Comparison of ENCODE assay signal across 22 cellular contexts in genomic region chr6:26220353-26220970, GRCh38.
DNase-seq lines count a peak whose midpoint lies in the region; ATAC-seq and FAIRE-seq lines count a peak whose summit lies in the region.
"Had no signal": no experiment of that assay in that cellular context is flagged by ENCODE, and none has a peak within 500 bp of the region (broad histone marks: within the 10 kb centered on the region; RNA-seq: fewer than 3 reads in every experiment).

No MANE protein-coding gene starts in this region.

- CTCF ChIA-PET in T-cell (lab: Charles Lee): interaction anchor here in 1 of 2 donors (0.5 kb wide), 1 partner anchor 152 kb away, joined by 3 read pairs; no protein-coding TSS in a partner anchor

- H3K9me3 ChIP-seq in CD4-positive, CD25-positive, alpha-beta regulatory T cell (ENCODE audit: control insufficient read depth in 2 of 2, low read length in 2 of 2): peaks cover 0 to 7% of the 10 kb centered on the region in 2 experiments
- H3K9me3 ChIP-seq in iPS-20b (ENCODE audit: insufficient read depth, low read depth, low read length): no peaks in the 10 kb centered on the region

- peaks cover 34% of the 10 kb centered on the region for H3K4me1 ChIP-seq in CD4-positive, CD25-positive, alpha-beta regulatory T cell (ENCODE audit: control insufficient read depth, insufficient read depth, low read length, poor library complexity, severe bottlenecking)
- H3K4me1 ChIP-seq in iPS-20b (ENCODE audit: insufficient read depth, low read length): peaks cover 18% of the 10 kb centered on the region; the same call in 1 of the 2 replicates

- H3K27me3 ChIP-seq in CD4-positive, CD25-positive, alpha-beta regulatory T cell (ENCODE audit: control insufficient read depth, insufficient read depth, low read length): no peaks in the 10 kb centered on the region
- no peaks in the 10 kb centered on the region for H3K27me3 ChIP-seq in iPS-20b (ENCODE audit: insufficient read depth, low read length)
- H3K27me3 ChIP-seq: BE2C, cardiac muscle cell had no signal

- in situ Hi-C loops in G401 (cut with HindIII; ENCODE audit: low sequenced_read_pairs): no loop called here

- intact Hi-C loops in head of caudate nucleus (cut with DNase I): loop anchor here (10.0 kb wide), 1 partner anchor 54 kb away; a partner anchor contains a TSS
- intact Hi-C loops in posterior cingulate gyrus (cut with DNase I): no loop called here

- no peaks in the 10 kb centered on the region for H3K27me3 Mint-ChIP-seq in CD4-positive, CD25-positive, alpha-beta regulatory T cell
- H3K27me3 Mint-ChIP-seq in T-cell: no peaks in the 10 kb centered on the region
- H3K27me3 Mint-ChIP-seq: stimulated activated naive B cell treated with anti-CD40 and anti-IgM and Interleukin-4, amounts not matched to agents 10 μg/mL and 1 μg/mL and 100 μg/mL, for 72 hours had no signal

- H3K36me3 ChIP-seq in CD4-positive, CD25-positive, alpha-beta regulatory T cell (ENCODE audit: control insufficient read depth, insufficient read depth, low read length): no peaks in the 10 kb centered on the region
- no peaks in the 10 kb centered on the region for H3K36me3 ChIP-seq in iPS-20b (ENCODE audit: insufficient read depth, low read depth, low read length)
- H3K36me3 ChIP-seq: cardiac muscle cell, WERI-Rb-1 had no signal

- peak overlapping the region in 2 of 3 donors; percentile 8 to 60 for H3K27ac Mint-ChIP-seq in CD4-positive, CD25-positive, alpha-beta regulatory T cell
- peak overlapping the region; percentile 63 to 66 for H3K27ac Mint-ChIP-seq in T-cell

- DNase-seq in CD4-positive, CD25-positive, alpha-beta regulatory T cell: no peak
- DNase-seq in T-cell (no peak), foreskin melanocyte (no peak), head of caudate nucleus (no peak), G401 (ENCODE audit: low spot score) (no peak), posterior cingulate gyrus (no peak)
- DNase-seq: BE2C; dorsolateral prefrontal cortex; NCI-H1092; NCI-H2081 treated with DMSO at 0.1 percent for 48 hours; NCI-H510A; right cardiac atrium; stimulated activated CD4-positive, alpha-beta T cell treated with anti-CD3 and anti-CD28 coated beads, Interleukin-15, amount 100 ng/mL, for 24 hours; stimulated activated naive B cell treated with anti-CD40 and anti-IgM and Interleukin-4, amounts not matched to agents 10 μg/mL and 1 μg/mL and 100 μg/mL, for 72 hours; tibial artery; WERI-Rb-1 had no signal

- peak; percentile 33 for FAIRE-seq in G401.6 (lab: Jason Lieb, UNC)

- peak overlapping the region; percentile 98; the same call in 1 of the 2 replicates for H3K9ac ChIP-seq in iPS-20b (ENCODE audit: low read depth, low read length)

- H3K4me1 Mint-ChIP-seq in CD4-positive, CD25-positive, alpha-beta regulatory T cell: peaks cover 0 to 15% (median 6%) of the 10 kb centered on the region in 4 donors
- H3K4me1 Mint-ChIP-seq in T-cell: peaks cover 0 to 6% (median 3%) of the 10 kb centered on the region in 3 donors

- H3K9me3 Mint-ChIP-seq in CD4-positive, CD25-positive, alpha-beta regulatory T cell: no peaks in the 10 kb centered on the region
- H3K9me3 Mint-ChIP-seq in T-cell: no peaks in the 10 kb centered on the region

- H3K4me3 ChIP-seq in CD4-positive, CD25-positive, alpha-beta regulatory T cell (ENCODE audit: low read depth, low read length): no peak overlapping the region
- no peak overlapping the region for H3K4me3 ChIP-seq in iPS-20b (ENCODE audit: low read length)
- H3K4me3 ChIP-seq: cardiac muscle cell, dorsolateral prefrontal cortex, gastroesophageal sphincter, tibial artery had no signal

- peak overlapping the region in 2 of 4 donors; percentile 22 to 70 for H3K4me3 Mint-ChIP-seq in CD4-positive, CD25-positive, alpha-beta regulatory T cell
- no peak overlapping the region for H3K4me3 Mint-ChIP-seq in T-cell
- H3K4me3 Mint-ChIP-seq: stimulated activated naive B cell treated with anti-CD40 and anti-IgM and Interleukin-4, amounts not matched to agents 10 μg/mL and 1 μg/mL and 100 μg/mL, for 72 hours had no signal

- no peaks in the 10 kb centered on the region for H3K36me3 Mint-ChIP-seq in CD4-positive, CD25-positive, alpha-beta regulatory T cell
- no peaks in the 10 kb centered on the region for H3K36me3 Mint-ChIP-seq in T-cell
- H3K36me3 Mint-ChIP-seq: stimulated activated naive B cell treated with anti-CD40 and anti-IgM and Interleukin-4, amounts not matched to agents 10 μg/mL and 1 μg/mL and 100 μg/mL, for 72 hours had no signal

- POLR2A ChIA-PET in T-cell (lab: Charles Lee): interaction anchor here (0.6 to 1.7 kb wide), 8 partner anchors 11 to 177 kb away, joined by 3 to 12 read pairs (median 6); a partner anchor contains a TSS

- no peak for ATAC-seq in CD4-positive, CD25-positive, alpha-beta regulatory T cell (ENCODE audit: low read depth in 2 of 2)
- ATAC-seq in T-cell (replicated peaks in 1 of 4): no peak
- ATAC-seq: gastroesophageal sphincter; left lobe of liver; right cardiac atrium; Right ventricle myocardium inferior; stimulated activated naive B cell treated with anti-CD40 and anti-IgM and Interleukin-4, amounts not matched to agents 10 μg/mL and 1 μg/mL and 100 μg/mL, for 72 hours had no signal

- no peak overlapping the region for H3K27ac ChIP-seq in CD4-positive, CD25-positive, alpha-beta regulatory T cell (ENCODE audit: insufficient read depth, low read length, poor library complexity, severe bottlenecking)
- peak overlapping the region; percentile 16 for H3K27ac ChIP-seq in iPS-20b (ENCODE audit: low read length)
- H3K27ac ChIP-seq: cardiac muscle cell, dorsolateral prefrontal cortex, gastroesophageal sphincter, tibial artery, WERI-Rb-1 had no signal
